ENCODE assay signal across 23 cellular contexts in the genomic region with DNA sequence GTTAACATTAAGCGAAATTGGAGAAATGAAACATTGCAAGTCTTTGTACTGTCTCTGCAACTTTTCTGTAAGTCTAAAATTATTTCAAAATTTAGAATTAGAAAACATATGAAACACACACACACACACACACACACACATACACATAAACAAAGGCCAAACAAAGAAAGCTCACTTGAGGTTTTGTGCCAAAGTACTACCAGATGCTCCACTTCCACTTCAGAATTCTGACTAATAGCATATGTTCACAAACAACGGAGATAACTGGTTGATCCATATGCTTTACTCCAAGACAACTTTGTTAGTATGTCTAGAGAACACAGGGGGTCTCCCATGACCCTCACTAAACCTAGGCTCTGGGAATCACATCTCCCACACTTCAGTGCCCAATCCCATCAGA.
DNase-seq lines count a peak whose midpoint lies in the region; ATAC-seq and TF ChIP-seq lines count a peak whose summit lies in the region.
"Had no signal": no experiment of that assay in that cellular context is flagged by ENCODE, and none has a peak within 500 bp of the region (broad histone marks: within the 10 kb centered on the region; RNA-seq: fewer than 3 reads in every experiment).

No MANE protein-coding gene starts in this region.

- no peak for ATAC-seq in HCT116
- ATAC-seq: K562, T-helper 17 cell had no signal

- no peak overlapping the region for H3K27ac ChIP-seq in HCT116 (ENCODE audit: low read depth, low read length)
- H3K27ac ChIP-seq in OCI-LY7 (ENCODE audit: low read depth, low read length, poor library complexity, severe bottlenecking): no peak overlapping the region
- H3K27ac ChIP-seq: epithelial cell of prostate, neutrophil, prostate gland, SJSA1 had no signal

- H2AFZ ChIP-seq in HCT116 (ENCODE audit: low read depth, low read length, poor library complexity, severe bottlenecking) (no peak overlapping the region), OCI-LY7 (ENCODE audit: low read length) (no peak overlapping the region)

- H3K4me1 Mint-ChIP-seq in T-helper 2 cell treated with Interferon-gamma antibody and Interleukin-4, amounts not matched to agents 5 μg/mL and 100 μg/mL, for 36 hours (ENCODE audit: low read depth): no peaks in the 10 kb centered on the region
- H3K4me1 Mint-ChIP-seq: activated naive CD4-positive, alpha-beta T cell treated with anti-CD3 and anti-CD28 coated beads, Interleukin-2, amount 50 U/mL, for 24 hours; CD8-positive, alpha-beta memory T cell; T-helper 17 cell had no signal

- CTCF ChIA-PET in HCT116 (lab: Charles Lee): no interaction called here
- CTCF ChIA-PET in OCI-LY7 (lab: Charles Lee; ENCODE audit: unreplicated experiment): no interaction called here

- H4K20me1 ChIP-seq in HCT116 (ENCODE audit: insufficient read depth) (no peaks in the 10 kb centered on the region), OCI-LY7 (ENCODE audit: insufficient read depth, low read length) (no peaks in the 10 kb centered on the region)

- RAD21 ChIA-PET in HCT116 (lab: Charles Lee; ENCODE audit: low non-redundant PET in 1 of 2, low total read pairs in 2 of 2, uncharacterized antibody in 2 of 2, unreplicated experiment in 2 of 2): no interaction called here

- no peaks in the 10 kb centered on the region for H3K9me3 Mint-ChIP-seq in T-helper 2 cell treated with Interferon-gamma antibody and Interleukin-4, amounts not matched to agents 5 μg/mL and 100 μg/mL, for 36 hours
- H3K9me3 Mint-ChIP-seq: activated naive CD4-positive, alpha-beta T cell treated with anti-CD3 and anti-CD28 coated beads, Interleukin-2, amount 50 U/mL, for 24 hours; CD8-positive, alpha-beta memory T cell had no signal

- H3K4me3 ChIP-seq in HCT116 (replicated peaks in 1 of 2; ENCODE audit: low read depth in 1 of 2, low read length in 2 of 2) (no peak overlapping the region), OCI-LY7 (ENCODE audit: low read depth, low read length, poor library complexity, severe bottlenecking) (no peak overlapping the region)
- H3K4me3 ChIP-seq: K562, prostate gland, SJSA1 had no signal

- no peak overlapping the region for H3K4me3 Mint-ChIP-seq in T-helper 2 cell treated with Interferon-gamma antibody and Interleukin-4, amounts not matched to agents 5 μg/mL and 100 μg/mL, for 36 hours
- H3K4me3 Mint-ChIP-seq: activated naive CD4-positive, alpha-beta T cell treated with anti-CD3 and anti-CD28 coated beads, Interleukin-2, amount 50 U/mL, for 24 hours; CD8-positive, alpha-beta memory T cell; T-helper 17 cell had no signal

- H3K9me2 ChIP-seq in HCT116 (ENCODE audit: insufficient read depth): no peaks in the 10 kb centered on the region
- no peaks in the 10 kb centered on the region for H3K9me2 ChIP-seq in OCI-LY7 (ENCODE audit: insufficient read depth, low read length)

- intact Hi-C loops in HCT116 (cut with micrococcal nuclease) (no loop called here), OCI-LY7 (cut with micrococcal nuclease; ENCODE audit: unreplicated experiment) (no loop called here)

- H3K9me3 ChIP-seq in HCT116 (ENCODE audit: control insufficient read depth in 1 of 2, insufficient read depth in 1 of 2, low read depth in 1 of 2, low read length in 2 of 2): no peaks in the 10 kb centered on the region; a peak in 1 of 4 replicates
- H3K9me3 ChIP-seq in OCI-LY7 (ENCODE audit: low read length): no peaks in the 10 kb centered on the region
- H3K9me3 ChIP-seq: neutrophil, prostate gland, SJSA1 had no signal

- TF ChIP-seq CTCF in HCT116 (IDR thresholded peaks at IDR 0.05 in 2 of 3, conservative IDR thresholded peaks at IDR 0.05 in 1 of 3; ENCODE audit: borderline replicate concordance in 1 of 3, insufficient read depth in 1 of 3, low read depth in 2 of 3, low read length in 2 of 3) (no peak), OCI-LY7 (conservative IDR thresholded peaks at IDR 0.05; ENCODE audit: low read length) (no peak)

- no TSS peak for BruUV-seq in HCT116 (replicated peaks; lab: Mats Ljungman, UMichigan)
- BruUV-seq in OCI-LY7 (replicated peaks; lab: Mats Ljungman, UMichigan): no TSS peak

- H3K4me2 ChIP-seq in HCT116 (ENCODE audit: low read length) (no peak overlapping the region), OCI-LY7 (ENCODE audit: low read length) (no peak overlapping the region)

- no peaks in the 10 kb centered on the region for H3K27me3 Mint-ChIP-seq in T-helper 2 cell treated with Interferon-gamma antibody and Interleukin-4, amounts not matched to agents 5 μg/mL and 100 μg/mL, for 36 hours (ENCODE audit: low read depth)
- H3K27me3 Mint-ChIP-seq: activated naive CD4-positive, alpha-beta T cell treated with anti-CD3 and anti-CD28 coated beads, Interleukin-2, amount 50 U/mL, for 24 hours; T-helper 17 cell had no signal

- no peak for TF ChIP-seq RAD21 in HCT116 (IDR thresholded peaks at IDR 0.05; ENCODE audit: low read depth)

- POLR2A ChIA-PET in HCT116 (lab: Charles Lee): no interaction called here
- POLR2A ChIA-PET in OCI-LY7 (lab: Charles Lee): interaction anchor here (0.7 kb wide), 1 partner anchor 19 kb away, joined by 3 read pairs; no protein-coding TSS in a partner anchor

- H3K36me3 ChIP-seq in HCT116 (ENCODE audit: control insufficient read depth in 1 of 2, insufficient read depth in 2 of 2, low read length in 2 of 2) (no peaks in the 10 kb centered on the region), OCI-LY7 (ENCODE audit: insufficient read depth, low read length) (no peaks in the 10 kb centered on the region)
- H3K36me3 ChIP-seq: neutrophil, prostate gland, SJSA1 had no signal

- no peak for TF ChIP-seq POLR2A in HCT116 (IDR thresholded peaks at IDR 0.05; ENCODE audit: borderline replicate concordance, extremely low read depth, insufficient read depth, insufficient read length)

- no peaks in the 10 kb centered on the region for H3K36me3 Mint-ChIP-seq in T-helper 2 cell treated with Interferon-gamma antibody and Interleukin-4, amounts not matched to agents 5 μg/mL and 100 μg/mL, for 36 hours (ENCODE audit: low read depth)
- H3K36me3 Mint-ChIP-seq: activated naive CD4-positive, alpha-beta T cell treated with anti-CD3 and anti-CD28 coated beads, Interleukin-2, amount 50 U/mL, for 24 hours; CD8-positive, alpha-beta memory T cell had no signal

- no peak overlapping the region for H3K27ac Mint-ChIP-seq in T-helper 2 cell treated with Interferon-gamma antibody and Interleukin-4, amounts not matched to agents 5 μg/mL and 100 μg/mL, for 36 hours
- H3K27ac Mint-ChIP-seq: activated naive CD4-positive, alpha-beta T cell treated with anti-CD3 and anti-CD28 coated beads, Interleukin-2, amount 50 U/mL, for 24 hours; CD8-positive, alpha-beta memory T cell; T-helper 17 cell had no signal

- no peak overlapping the region for H3K9ac ChIP-seq in HCT116 (ENCODE audit: low read length)

- DNase-seq in DMS 273 treated with DMSO at 0.1 percent for 48 hours (lab: John Stamatoyannopoulos, UW) (peak; percentile 48), HCT116 (ENCODE audit: low read depth, low spot score) (no peak), NCI-H524 treated with DMSO at 0.1 percent for 48 hours (lab: John Stamatoyannopoulos, UW) (peak; percentile 88), iris pigment epithelial cell (ENCODE audit: low read depth) (peak; percentile 49), OCI-LY7 (ENCODE audit: low spot score) (no peak), dedifferentiated amniotic fluid mesenchymal stem cell (ENCODE audit: extremely low spot score) (no peak)
- no peak for DNase-seq in T-helper 2 cell treated with Interferon-gamma antibody and Interleukin-4, amounts not matched to agents 5 μg/mL and 100 μg/mL, for 36 hours (ENCODE audit: low spot score)
- DNase-seq: activated CD4-positive, alpha-beta T cell treated with anti-CD3 and anti-CD28 coated beads for 48 hours; anterior cingulate cortex; CD8-positive, alpha-beta memory T cell; central memory CD4-positive, alpha-beta T cell; DND-41; H7; mammary epithelial cell; MM.1S; NCI-H146; T-helper 17 cell had no signal

- H3K4me1 ChIP-seq in HCT116 (ENCODE audit: control insufficient read depth in 1 of 2, insufficient read depth in 2 of 2, low read length in 2 of 2) (no peaks in the 10 kb centered on the region), OCI-LY7 (ENCODE audit: insufficient read depth, low read length, poor library complexity, severe bottlenecking) (no peaks in the 10 kb centered on the region)
- H3K4me1 ChIP-seq: prostate gland, SJSA1 had no signal

- H3K27me3 ChIP-seq in HCT116 (ENCODE audit: insufficient read depth, low read length): no peaks in the 10 kb centered on the region
- H3K27me3 ChIP-seq: neutrophil, SJSA1 had no signal

- no peaks in the 10 kb centered on the region for H3K79me2 ChIP-seq in HCT116 (ENCODE audit: insufficient read depth, low read length)
- H3K79me2 ChIP-seq in OCI-LY7 (ENCODE audit: insufficient read depth, low read depth, low read length): no peaks in the 10 kb centered on the region

TF ChIP-seq in HCT116, 20 proteins besides CTCF, POLR2A, EP300 and RAD21:
- TF ChIP-seq, protein P1, sequence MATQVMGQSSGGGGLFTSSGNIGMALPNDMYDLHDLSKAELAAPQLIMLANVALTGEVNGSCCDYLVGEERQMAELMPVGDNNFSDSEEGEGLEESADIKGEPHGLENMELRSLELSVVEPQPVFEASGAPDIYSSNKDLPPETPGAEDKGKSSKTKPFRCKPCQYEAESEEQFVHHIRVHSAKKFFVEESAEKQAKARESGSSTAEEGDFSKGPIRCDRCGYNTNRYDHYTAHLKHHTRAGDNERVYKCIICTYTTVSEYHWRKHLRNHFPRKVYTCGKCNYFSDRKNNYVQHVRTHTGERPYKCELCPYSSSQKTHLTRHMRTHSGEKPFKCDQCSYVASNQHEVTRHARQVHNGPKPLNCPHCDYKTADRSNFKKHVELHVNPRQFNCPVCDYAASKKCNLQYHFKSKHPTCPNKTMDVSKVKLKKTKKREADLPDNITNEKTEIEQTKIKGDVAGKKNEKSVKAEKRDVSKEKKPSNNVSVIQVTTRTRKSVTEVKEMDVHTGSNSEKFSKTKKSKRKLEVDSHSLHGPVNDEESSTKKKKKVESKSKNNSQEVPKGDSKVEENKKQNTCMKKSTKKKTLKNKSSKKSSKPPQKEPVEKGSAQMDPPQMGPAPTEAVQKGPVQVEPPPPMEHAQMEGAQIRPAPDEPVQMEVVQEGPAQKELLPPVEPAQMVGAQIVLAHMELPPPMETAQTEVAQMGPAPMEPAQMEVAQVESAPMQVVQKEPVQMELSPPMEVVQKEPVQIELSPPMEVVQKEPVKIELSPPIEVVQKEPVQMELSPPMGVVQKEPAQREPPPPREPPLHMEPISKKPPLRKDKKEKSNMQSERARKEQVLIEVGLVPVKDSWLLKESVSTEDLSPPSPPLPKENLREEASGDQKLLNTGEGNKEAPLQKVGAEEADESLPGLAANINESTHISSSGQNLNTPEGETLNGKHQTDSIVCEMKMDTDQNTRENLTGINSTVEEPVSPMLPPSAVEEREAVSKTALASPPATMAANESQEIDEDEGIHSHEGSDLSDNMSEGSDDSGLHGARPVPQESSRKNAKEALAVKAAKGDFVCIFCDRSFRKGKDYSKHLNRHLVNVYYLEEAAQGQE (IDR thresholded peaks at IDR 0.05; ENCODE audit: low read depth): no peak
- peak; percentile 9; the same call in 1 of the 2 replicates for TF ChIP-seq ATF3 (IDR thresholded peaks at IDR 0.05)
- TF ChIP-seq YY1 (IDR thresholded peaks at IDR 0.05; ENCODE audit: extremely low read depth, insufficient replicate concordance, low read depth, low read length): no peak

Comparison
In these comparisons a context has a peak if more than half of its experiments do, and no peak if none do; other contexts are left out.
1. DNase-seq: peak in DMS 273 treated with DMSO at 0.1 percent for 48 hours (single experiment), NCI-H524 treated with DMSO at 0.1 percent for 48 hours (single experiment) and iris pigment epithelial cell (single experiment); none in HCT116 (single experiment), T-helper 2 cell treated with Interferon-gamma antibody and Interleukin-4, amounts not matched to agents 5 μg/mL and 100 μg/mL, for 36 hours (single experiment), OCI-LY7 (single experiment) and dedifferentiated amniotic fluid mesenchymal stem cell (single experiment).